In genomic region chr2:237862528-237862895, GRCh38 we compare ENCODE assay signal across 18 cellular contexts. TPM values are rescaled to one million over a fixed set of nuclear protein-coding genes. Genes with fewer than 3 reads are reported as not detected.
A peak's percentile ranks its signal among the peaks of the same experiment; 100 is the strongest.
DNase-seq lines count a peak whose midpoint lies in the region; ATAC-seq and TF ChIP-seq lines count a peak whose summit lies in the region.
"Had no signal": no experiment of that assay in that cellular context is flagged by ENCODE, and none has a peak within 500 bp of the region (broad histone marks: within the 10 kb centered on the region; RNA-seq: fewer than 3 reads in every experiment).

No MANE protein-coding gene starts in this region.

- H3K4me1 ChIP-seq in Panc1 (ENCODE audit: control insufficient read depth, insufficient read depth, low read length) (peaks cover 52% of the 10 kb centered on the region), rectal smooth muscle tissue (ENCODE audit: control insufficient read depth, insufficient read depth, low read length) (peaks cover 48% of the 10 kb centered on the region), SJCRH30 (peaks cover 31% of the 10 kb centered on the region)

- POLR2A ChIA-PET in Panc1 (lab: Charles Lee), result no interaction called here

- H3K36me3 ChIP-seq in Panc1 (ENCODE audit: control insufficient read depth, insufficient read depth, low read length) (no peaks in the 10 kb centered on the region), rectal smooth muscle tissue (ENCODE audit: control insufficient read depth, insufficient read depth, low read length) (no peaks in the 10 kb centered on the region), SJCRH30 (no peaks in the 10 kb centered on the region), brain microvascular endothelial cell (replicated peaks) (no peaks in the 10 kb centered on the region)

- H3K27me3 ChIP-seq in Panc1 (ENCODE audit: control insufficient read depth, insufficient read depth, low read length), result no peaks in the 10 kb centered on the region; the same call in 1 of the 2 replicates
- H3K27me3 ChIP-seq in rectal smooth muscle tissue (ENCODE audit: control insufficient read depth, insufficient read depth, low read length), result no peaks in the 10 kb centered on the region
- H3K27me3 ChIP-seq in SJCRH30, result no peaks in the 10 kb centered on the region
- H3K27me3 ChIP-seq in brain microvascular endothelial cell (replicated peaks), result peaks cover 8% of the 10 kb centered on the region
- H3K27me3 ChIP-seq: MG63 had no signal

- BruUV-seq in Panc1 (replicated peaks; lab: Mats Ljungman, UMichigan), result no TSS peak

- no peak for TF ChIP-seq CTCF in 22Rv1 (IDR thresholded peaks at IDR 0.05)
- no peak for TF ChIP-seq CTCF in Panc1 (IDR thresholded peaks at IDR 0.05)
- TF ChIP-seq CTCF in brain microvascular endothelial cell (IDR thresholded peaks at IDR 0.05; ENCODE audit: low read depth, low read length, missing control alignments), result no peak

- DNase-seq in Panc1 (ENCODE audit: low read depth, low spot score) (no peak), islet precursor cell (peak; percentile 46), SJCRH30 (no peak), brain microvascular endothelial cell (no peak)
- DNase-seq: DMS79, H9, left cardiac atrium, MG63, mucosa of descending colon, NCI-H1694 treated with DMSO at 0.1 percent for 48 hours, NCI-H226 had no signal

- CTCF ChIA-PET in Panc1 (lab: Charles Lee), result no interaction called here

- H3K4me3 ChIP-seq in Panc1 (ENCODE audit: low read depth in 2 of 2, low read length in 2 of 2), result no peak overlapping the region
- no peak overlapping the region for H3K4me3 ChIP-seq in rectal smooth muscle tissue (ENCODE audit: low read length)
- no peak overlapping the region for H3K4me3 ChIP-seq in SJCRH30
- H3K4me3 ChIP-seq in brain microvascular endothelial cell (ENCODE audit: low read depth, low read length), result no peak overlapping the region
- H3K4me3 ChIP-seq: MG63, mucosa of descending colon had no signal

- in situ Hi-C loops in Panc1 (cut with HindIII; ENCODE audit: low pct_unique_long_range_greater_than_20kb, low sequenced_read_pairs) (no loop called here), brain microvascular endothelial cell (cut with HindIII; ENCODE audit: low pct_ligation_motif_present, low sequenced_read_pairs) (no loop called here)

- no peak for ATAC-seq in Panc1
- no peak for ATAC-seq in HG03108 (IDR thresholded peaks at IDR 0.05; ENCODE audit: unreplicated experiment)
- no peak for ATAC-seq in HG02852 (IDR thresholded peaks at IDR 0.05; ENCODE audit: unreplicated experiment)
- ATAC-seq: left cardiac atrium had no signal

- peak overlapping the region; percentile 100 for H3K27ac ChIP-seq in 22Rv1
- H3K27ac ChIP-seq in Panc1 (ENCODE audit: low read length), result 0 out of 2 replicates have a peak overlapping the region, but pooled peaks have one; percentile 1
- H3K27ac ChIP-seq in rectal smooth muscle tissue (ENCODE audit: low read depth, low read length), result peak overlapping the region; percentile 94
- H3K27ac ChIP-seq in SJCRH30, result no peak overlapping the region
- no peak overlapping the region for H3K27ac ChIP-seq in brain microvascular endothelial cell
- H3K27ac ChIP-seq: epithelial cell of prostate had no signal

- intact Hi-C loops in Panc1 (cut with micrococcal nuclease; ENCODE audit: unreplicated experiment), result no loop called here

- no peak overlapping the region for H3K9ac ChIP-seq in rectal smooth muscle tissue (ENCODE audit: low read length)
- H3K9ac ChIP-seq: SK-N-SH had no signal

- no peaks in the 10 kb centered on the region for H3K9me3 ChIP-seq in Panc1 (ENCODE audit: control insufficient read depth, insufficient read depth, low read depth, low read length)
- H3K9me3 ChIP-seq in SJCRH30 (replicated peaks), result no peaks in the 10 kb centered on the region
- H3K9me3 ChIP-seq: MG63, mucosa of descending colon, SK-N-SH had no signal

RNA-seq across cellular contexts. Expression of gene RAMP1, which starts 3.1 kb away (rescaled TPM):
- 17.6 TPM for total RNA-seq in Panc1 (2021; ENCODE audit: unreplicated experiment)
- polyA plus RNA-seq in Panc1 (2012; ENCODE audit: insufficient read length), result 27.7 TPM
- not detected in 2 replicates for total RNA-seq in SJCRH30 (2014; rRNA removed; shearing (Covaris generic))
- total RNA-seq: dermis microvascular lymphatic vessel endothelial cell had no signal

Comparison
In these comparisons a context has a peak if more than half of its experiments do, and no peak if none do; other contexts are left out.
1. H3K27ac ChIP-seq: peak in 22Rv1 (single experiment), Panc1 (single experiment) and rectal smooth muscle tissue (single experiment); none in SJCRH30 (single experiment) and brain microvascular endothelial cell (single experiment).
2. RNA of gene RAMP1, which starts 3.1 kb away (total RNA-seq): 17.6 TPM in Panc1 (single experiment); not detected in SJCRH30; every median in the first group is over 10 times any median in the second.